In genomic region chr20:37990571-37991151, GRCh38 we compare ENCODE assay signal across 9 cellular contexts. TPM values are rescaled to one million over a fixed set of nuclear protein-coding genes. Genes with fewer than 3 reads are reported as not detected.
DNase-seq lines count a peak whose midpoint lies in the region; ATAC-seq and TF ChIP-seq lines count a peak whose summit lies in the region.
"Had no signal": no experiment of that assay in that cellular context is flagged by ENCODE, and none has a peak within 500 bp of the region (broad histone marks: within the 10 kb centered on the region; RNA-seq: fewer than 3 reads in every experiment).

No MANE protein-coding gene starts in this region.

- 13% methylated on average over 10 of the region's 10 CpGs for WGBS in right lobe of liver (ENCODE audit: insufficient coverage, low coverage, low lambda C conversion rate, missing lambda C conversion rate)

- POLR2A ChIA-PET in BJ (lab: Charles Lee) = no interaction called here

- peaks cover 65% of the 10 kb centered on the region for H3K36me3 Mint-ChIP-seq in stimulated activated memory B cell treated with anti-CD40 and anti-IgM and Interleukin-4, amounts not matched to agents 10 μg/mL and 1 μg/mL and 100 μg/mL, for 72 hours

- no peak for TF ChIP-seq POLR2A in right lobe of liver (IDR thresholded peaks at IDR 0.05)

- intact Hi-C loops in right lobe of liver (cut with DNase I) = loop anchor here in 1 of 2 donors (10.0 kb wide), 1 partner anchor 86 kb away; the partner anchor contains the start of gene VSTM2L

- DNase-seq in BJ (ENCODE audit: low read depth) (peak; percentile 19), SK-N-DZ (ENCODE audit: low spot score) (peak; percentile 71), right lobe of liver (peak in 2 of 3 donors; percentile 56 to 65), NCI-H345 (lab: John Stamatoyannopoulos, UW) (no peak)

- no peaks in the 10 kb centered on the region for H3K9me3 ChIP-seq in right lobe of liver

- H3K36me3 ChIP-seq in BJ (ENCODE audit: control insufficient read depth, insufficient read depth, low read length) (peaks cover 3% of the 10 kb centered on the region), right lobe of liver (peaks cover 0 to 12% (median 3%) of the 10 kb centered on the region in 4 donors)

- peak overlapping the region; percentile 65 for H3K27ac ChIP-seq in angular gyrus (ENCODE audit: low read depth, low read length)
- H3K27ac ChIP-seq in right lobe of liver = peak overlapping the region in 2 of 3 donors; percentile 9

- peak overlapping the region; percentile 84 for H3K27ac Mint-ChIP-seq in stimulated activated memory B cell treated with anti-CD40 and anti-IgM and Interleukin-4, amounts not matched to agents 10 μg/mL and 1 μg/mL and 100 μg/mL, for 72 hours

- peak overlapping the region; percentile 15 for H3K4me3 Mint-ChIP-seq in stimulated activated memory B cell treated with anti-CD40 and anti-IgM and Interleukin-4, amounts not matched to agents 10 μg/mL and 1 μg/mL and 100 μg/mL, for 72 hours

- CTCF ChIA-PET in BJ (lab: Yijun Ruan, JAX) = interaction anchor here (2.3 to 5.4 kb wide), 2 partner anchors 231 to 425 kb away, joined by 8 to 50 read pairs; no protein-coding TSS in a partner anchor

- peaks cover 0 to 51% (median 21%) of the 10 kb centered on the region in 4 donors for H3K4me1 ChIP-seq in right lobe of liver

- peaks cover 29% of the 10 kb centered on the region for H3K4me1 Mint-ChIP-seq in stimulated activated memory B cell treated with anti-CD40 and anti-IgM and Interleukin-4, amounts not matched to agents 10 μg/mL and 1 μg/mL and 100 μg/mL, for 72 hours

- H3K27me3 ChIP-seq in BJ (ENCODE audit: control insufficient read depth, insufficient read depth, low read length) = no peaks in the 10 kb centered on the region
- no peaks in the 10 kb centered on the region for H3K27me3 ChIP-seq in right lobe of liver

- H3K9me3 Mint-ChIP-seq in stimulated activated memory B cell treated with anti-CD40 and anti-IgM and Interleukin-4, amounts not matched to agents 10 μg/mL and 1 μg/mL and 100 μg/mL, for 72 hours = no peaks in the 10 kb centered on the region

- no peaks in the 10 kb centered on the region for H3K27me3 Mint-ChIP-seq in stimulated activated memory B cell treated with anti-CD40 and anti-IgM and Interleukin-4, amounts not matched to agents 10 μg/mL and 1 μg/mL and 100 μg/mL, for 72 hours

- H3K4me3 ChIP-seq in BJ (ENCODE audit: low read depth, low read length) (no peak overlapping the region), right lobe of liver (no peak overlapping the region)

- no peak for TF ChIP-seq CTCF in BJ (IDR thresholded peaks at IDR 0.05; ENCODE audit: insufficient read depth, low read depth, low read length)
- TF ChIP-seq CTCF in right lobe of liver (IDR thresholded peaks at IDR 0.05) = no peak

- ATAC-seq in GM19043 (IDR thresholded peaks at IDR 0.05; ENCODE audit: low read depth, unreplicated experiment) (peak; percentile 91), HG03196 (IDR thresholded peaks at IDR 0.05; ENCODE audit: unreplicated experiment) (peak; percentile 76), right lobe of liver (peak; percentile 1 to 50 (median 25))
- peak; percentile 98 for ATAC-seq in stimulated activated memory B cell treated with anti-CD40 and anti-IgM and Interleukin-4, amounts not matched to agents 10 μg/mL and 1 μg/mL and 100 μg/mL, for 72 hours
- ATAC-seq: HCT116 had no signal

RNA-seq across cellular contexts. Expression of gene TTI1, which starts 42.6 kb away (rescaled TPM):
- 12.0 and 12.7 TPM in 2 replicates for polyA plus RNA-seq in BJ (2011; rRNA removed)
- polyA minus RNA-seq in BJ (2011; rRNA and poly(A)+ RNA removed) = 13.1 and 21.2 TPM in 2 replicates
- polyA plus RNA-seq in SK-N-DZ (2014; cell fraction: cytosol; rRNA removed) = 54.0 and 68.2 TPM in 2 replicates
- polyA plus RNA-seq in SK-N-DZ (2014; cell fraction: nucleus; rRNA removed) = 44.5 and 70.0 TPM in 2 replicates
- total RNA-seq in right lobe of liver = 10 to 100 TPM in 4 of 6 experiments, 1 to 10 TPM in 2; 8.6 to 14.3 (median 11.3) TPM

RNA-seq across cellular contexts. Expression of gene RPRD1B, which starts 42.9 kb away (rescaled TPM):
- 19.7 and 21.0 TPM in 2 replicates for polyA plus RNA-seq in BJ (2011; rRNA removed)
- 10.2 and 13.6 TPM in 2 replicates for polyA minus RNA-seq in BJ (2011; rRNA and poly(A)+ RNA removed)
- polyA plus RNA-seq in SK-N-DZ (2014; cell fraction: cytosol; rRNA removed) = 34.6 and 36.6 TPM in 2 replicates
- polyA plus RNA-seq in SK-N-DZ (2014; cell fraction: nucleus; rRNA removed) = 22.7 and 36.8 TPM in 2 replicates
- 100 to 1,000 TPM in 1 of 6 experiments, 10 to 100 TPM in 5; 25.0 to 153 (median 37.9) TPM for total RNA-seq in right lobe of liver

Comparison
In these comparisons a context has a peak if more than half of its experiments do, and no peak if none do; other contexts are left out.
1. ATAC-seq: peak in every context shown above with its lines; median percentile 98 in stimulated activated memory B cell treated with anti-CD40 and anti-IgM and Interleukin-4, amounts not matched to agents 10 μg/mL and 1 μg/mL and 100 μg/mL, for 72 hours; 91 in GM19043; 76 in HG03196; 25 in right lobe of liver.